ENCODE assay signal across 7 cellular contexts in the genomic region with DNA sequence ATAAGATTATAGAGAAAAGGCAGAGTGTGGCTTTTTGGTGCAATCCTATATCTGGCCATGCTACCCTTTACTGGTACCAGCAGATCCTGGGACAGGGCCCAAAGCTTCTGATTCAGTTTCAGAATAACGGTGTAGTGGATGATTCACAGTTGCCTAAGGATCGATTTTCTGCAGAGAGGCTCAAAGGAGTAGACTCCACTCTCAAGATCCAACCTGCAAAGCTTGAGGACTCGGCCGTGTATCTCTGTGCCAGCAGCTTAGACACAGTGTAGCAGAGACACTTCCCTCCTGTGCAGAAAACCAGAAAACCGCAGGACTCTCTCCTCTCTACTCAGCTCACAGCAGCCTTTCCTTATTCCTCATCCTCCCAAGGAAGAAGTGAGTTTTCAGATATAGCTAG.
DNase-seq lines count a peak whose midpoint lies in the region; ATAC-seq, FAIRE-seq and TF ChIP-seq lines count a peak whose summit lies in the region.
"Not testable (repeated sequence)": the region's sequence is repeated elsewhere in the genome, so short reads cannot be mapped to it uniquely, and the experiment has no call there.

No MANE protein-coding gene starts in this region.

- H3K36me3 Mint-ChIP-seq in T-cell; activated CD8-positive, alpha-beta T cell treated with anti-CD3 and anti-CD28 coated beads, Interleukin-2, amount 10 ng/mL, durations not matched to agents 7 days and 5 days (ENCODE audit: low read depth); activated naive CD8-positive, alpha-beta T cell treated with anti-CD3 and anti-CD28 coated beads for 36 hours; natural killer cell treated with Interleukin-12 subunit alpha and Interleukin-12 subunit beta and Interleukin-15 and Interleukin-18, amount 100 ng/mL, for 72 hours: not testable (repeated sequence)

- not testable (repeated sequence) for TF ChIP-seq POLR2A in GM12891 (IDR thresholded peaks at IDR 0.05; ENCODE audit: low read depth, low read length)

- FAIRE-seq in GM12891 (lab: Jason Lieb, UNC), result peak; percentile 20

- ATAC-seq in GM21529 (IDR thresholded peaks at IDR 0.05; ENCODE audit: unreplicated experiment) (peak; percentile 41), T-cell (replicated peaks in 1 of 4) (peak; percentile 65 to 77 (median 72))
- ATAC-seq in activated CD8-positive, alpha-beta T cell treated with anti-CD3 and anti-CD28 coated beads, Interleukin-2, amount 10 ng/mL, durations not matched to agents 7 days and 5 days, result peak; percentile 81
- ATAC-seq in natural killer cell treated with Interleukin-12 subunit alpha and Interleukin-12 subunit beta and Interleukin-15 and Interleukin-18, amount 100 ng/mL, for 72 hours, result peak; percentile 11 to 52

- peak overlapping the region; percentile 84 to 87 for H3K27ac Mint-ChIP-seq in T-cell
- peak overlapping the region; percentile 87 for H3K27ac Mint-ChIP-seq in activated CD8-positive, alpha-beta T cell treated with anti-CD3 and anti-CD28 coated beads, Interleukin-2, amount 10 ng/mL, durations not matched to agents 7 days and 5 days
- H3K27ac Mint-ChIP-seq in activated naive CD8-positive, alpha-beta T cell treated with anti-CD3 and anti-CD28 coated beads for 36 hours, result peak overlapping the region; percentile 66
- not testable (repeated sequence) for H3K27ac Mint-ChIP-seq in natural killer cell treated with Interleukin-12 subunit alpha and Interleukin-12 subunit beta and Interleukin-15 and Interleukin-18, amount 100 ng/mL, for 72 hours

- H3K4me1 Mint-ChIP-seq in T-cell, result peaks cover 36 to 46% (median 37%) of the 10 kb centered on the region in 3 donors
- peaks cover 33% of the 10 kb centered on the region for H3K4me1 Mint-ChIP-seq in activated CD8-positive, alpha-beta T cell treated with anti-CD3 and anti-CD28 coated beads, Interleukin-2, amount 10 ng/mL, durations not matched to agents 7 days and 5 days (ENCODE audit: low read depth)
- peaks cover 26% of the 10 kb centered on the region for H3K4me1 Mint-ChIP-seq in activated naive CD8-positive, alpha-beta T cell treated with anti-CD3 and anti-CD28 coated beads for 36 hours
- peaks cover 9 to 11% of the 10 kb centered on the region in 2 donors for H3K4me1 Mint-ChIP-seq in natural killer cell treated with Interleukin-12 subunit alpha and Interleukin-12 subunit beta and Interleukin-15 and Interleukin-18, amount 100 ng/mL, for 72 hours (ENCODE audit: low read depth in 2 of 2)

- H3K27me3 Mint-ChIP-seq in T-cell; activated CD8-positive, alpha-beta T cell treated with anti-CD3 and anti-CD28 coated beads, Interleukin-2, amount 10 ng/mL, durations not matched to agents 7 days and 5 days (ENCODE audit: low read depth); activated naive CD8-positive, alpha-beta T cell treated with anti-CD3 and anti-CD28 coated beads for 36 hours; natural killer cell treated with Interleukin-12 subunit alpha and Interleukin-12 subunit beta and Interleukin-15 and Interleukin-18, amount 100 ng/mL, for 72 hours: not testable (repeated sequence)

- POLR2A ChIA-PET in T-cell (lab: Charles Lee), result interaction anchor here in 1 of 2 donors (1.2 kb wide), 1 partner anchor 9 kb away, joined by 3 read pairs; no protein-coding TSS in a partner anchor
- POLR2A ChIA-PET in activated CD8-positive, alpha-beta T cell treated with anti-CD3 and anti-CD28 coated beads, Interleukin-2, amount 10 ng/mL, durations not matched to agents 7 days and 5 days (lab: Charles Lee), result interaction anchor here (0.7 to 1.4 kb wide), 3 partner anchors 12 to 379 kb away, joined by 3 to 13 read pairs (median 3); no protein-coding TSS in a partner anchor

- H3K9me3 Mint-ChIP-seq in T-cell; activated CD8-positive, alpha-beta T cell treated with anti-CD3 and anti-CD28 coated beads, Interleukin-2, amount 10 ng/mL, durations not matched to agents 7 days and 5 days (ENCODE audit: insufficient read depth); activated naive CD8-positive, alpha-beta T cell treated with anti-CD3 and anti-CD28 coated beads for 36 hours; natural killer cell treated with Interleukin-12 subunit alpha and Interleukin-12 subunit beta and Interleukin-15 and Interleukin-18, amount 100 ng/mL, for 72 hours: not testable (repeated sequence)

- not testable (repeated sequence) for DNase-seq in GM12891 (ENCODE audit: insufficient read length, low spot score); T-cell; activated CD8-positive, alpha-beta T cell treated with anti-CD3 and anti-CD28 coated beads, Interleukin-2, amount 10 ng/mL, durations not matched to agents 7 days and 5 days; activated naive CD8-positive, alpha-beta T cell treated with anti-CD3 and anti-CD28 coated beads for 36 hours; natural killer cell treated with Interleukin-12 subunit alpha and Interleukin-12 subunit beta and Interleukin-15 and Interleukin-18, amount 100 ng/mL, for 72 hours (ENCODE audit: low spot score)
- DNase-seq in Kasumi-1 (lab: John Stamatoyannopoulos, UW), result peak; percentile 53 to 74

- H3K4me3 Mint-ChIP-seq in T-cell, result peak overlapping the region; percentile 74 to 86 (median 74)
- peak overlapping the region; percentile 77 for H3K4me3 Mint-ChIP-seq in activated CD8-positive, alpha-beta T cell treated with anti-CD3 and anti-CD28 coated beads, Interleukin-2, amount 10 ng/mL, durations not matched to agents 7 days and 5 days
- H3K4me3 Mint-ChIP-seq in activated naive CD8-positive, alpha-beta T cell treated with anti-CD3 and anti-CD28 coated beads for 36 hours, result peak overlapping the region; percentile 47
- H3K4me3 Mint-ChIP-seq in natural killer cell treated with Interleukin-12 subunit alpha and Interleukin-12 subunit beta and Interleukin-15 and Interleukin-18, amount 100 ng/mL, for 72 hours, result peak overlapping the region; percentile 74

- CTCF ChIA-PET in T-cell (lab: Charles Lee), result interaction anchor here in 1 of 2 donors (1.0 kb wide), 1 partner anchor 44 kb away, joined by 3 read pairs; no protein-coding TSS in a partner anchor
- CTCF ChIA-PET in activated CD8-positive, alpha-beta T cell treated with anti-CD3 and anti-CD28 coated beads, Interleukin-2, amount 10 ng/mL, durations not matched to agents 7 days and 5 days (lab: Charles Lee), result interaction anchor here (0.8 to 4.1 kb wide), 14 partner anchors 9 to 569 kb away, joined by 3 to 16 read pairs (median 6); no protein-coding TSS in a partner anchor

TF ChIP-seq in GM12891, 5 proteins besides CTCF, POLR2A, EP300 and RAD21:
- TF ChIP-seq SPI1 (IDR thresholded peaks at IDR 0.05; ENCODE audit: low read depth, low read length), result 0 out of 2 replicates have a peak, but pooled peaks have one; percentile 4
